25 cellular contexts compared by ENCODE assay signal in genomic region chr14:91032250-91032649, GRCh38. TPM values are rescaled to one million over a fixed set of nuclear protein-coding genes. Genes with fewer than 3 reads are reported as not detected.
DNase-seq lines count a peak whose midpoint lies in the region; TF ChIP-seq lines count a peak whose summit lies in the region.
"Had no signal": no experiment of that assay in that cellular context is flagged by ENCODE, and none has a peak within 500 bp of the region (broad histone marks: within the 10 kb centered on the region; RNA-seq: fewer than 3 reads in every experiment).

No MANE protein-coding gene starts in this region.

- H3K27me3 ChIP-seq in A673 (replicated peaks; ENCODE audit: insufficient read depth, low read depth, low read length, poor library complexity): no peaks in the 10 kb centered on the region
- H3K27me3 ChIP-seq: gastrocnemius medialis, testis had no signal

- no peaks in the 10 kb centered on the region for H3K9me3 Mint-ChIP-seq in dendritic cell treated with granulocyte-macrophage colony-stimulating factor and Interleukin-4, amounts not matched to agents 40 ng/mL and 50 ng/mL, for 4 days
- H3K9me3 Mint-ChIP-seq in osteocyte (ENCODE audit: unreplicated experiment): no peaks in the 10 kb centered on the region
- H3K9me3 Mint-ChIP-seq: activated naive CD4-positive, alpha-beta T cell treated with anti-CD3 and anti-CD28 coated beads for 36 hours; activated T-cell treated with anti-CD3 and anti-CD28 coated beads, Interleukin-2, amount 50 U/mL, for 24 hours; neural crest cell had no signal

- CTCF ChIA-PET in A673 (lab: Charles Lee): no interaction called here

- H3K27me3 Mint-ChIP-seq in dendritic cell treated with granulocyte-macrophage colony-stimulating factor and Interleukin-4, amounts not matched to agents 40 ng/mL and 50 ng/mL, for 4 days: no peaks in the 10 kb centered on the region
- H3K27me3 Mint-ChIP-seq in osteocyte (ENCODE audit: unreplicated experiment): peaks cover 7% of the 10 kb centered on the region
- H3K27me3 Mint-ChIP-seq: activated CD4-positive, alpha-beta T cell treated with anti-CD3 and anti-CD28 coated beads for 36 hours; activated T-cell treated with anti-CD3 and anti-CD28 coated beads, Interleukin-2, amount 50 U/mL, for 24 hours had no signal

- H3K4me3 Mint-ChIP-seq in dendritic cell treated with granulocyte-macrophage colony-stimulating factor and Interleukin-4, amounts not matched to agents 40 ng/mL and 50 ng/mL, for 4 days: no peak overlapping the region
- no peak overlapping the region for H3K4me3 Mint-ChIP-seq in osteocyte (ENCODE audit: unreplicated experiment)
- H3K4me3 Mint-ChIP-seq: activated CD4-positive, alpha-beta T cell treated with anti-CD3 and anti-CD28 coated beads for 36 hours; activated naive CD4-positive, alpha-beta T cell treated with anti-CD3 and anti-CD28 coated beads for 36 hours; activated T-cell treated with anti-CD3 and anti-CD28 coated beads, Interleukin-2, amount 50 U/mL, for 24 hours; neural crest cell had no signal

- peaks cover 33% of the 10 kb centered on the region for H3K4me1 ChIP-seq in A673 (ENCODE audit: insufficient read depth, low read length, poor library complexity, severe bottlenecking)
- H3K4me1 ChIP-seq: testis had no signal

- peak overlapping the region; percentile 50 for H3K27ac Mint-ChIP-seq in dendritic cell treated with granulocyte-macrophage colony-stimulating factor and Interleukin-4, amounts not matched to agents 40 ng/mL and 50 ng/mL, for 4 days
- H3K27ac Mint-ChIP-seq in osteocyte (ENCODE audit: unreplicated experiment): no peak overlapping the region
- H3K27ac Mint-ChIP-seq: activated CD4-positive, alpha-beta T cell treated with anti-CD3 and anti-CD28 coated beads for 36 hours; activated naive CD4-positive, alpha-beta T cell treated with anti-CD3 and anti-CD28 coated beads for 36 hours; activated T-cell treated with anti-CD3 and anti-CD28 coated beads, Interleukin-2, amount 50 U/mL, for 24 hours had no signal

- POLR2A ChIA-PET in A673 (lab: Charles Lee; ENCODE audit: low non-redundant PET): no interaction called here

- no peaks in the 10 kb centered on the region for H3K36me3 Mint-ChIP-seq in dendritic cell treated with granulocyte-macrophage colony-stimulating factor and Interleukin-4, amounts not matched to agents 40 ng/mL and 50 ng/mL, for 4 days (ENCODE audit: low read depth)
- H3K36me3 Mint-ChIP-seq in osteocyte (ENCODE audit: unreplicated experiment): no peaks in the 10 kb centered on the region

- BruUV-seq in A673 (replicated peaks; lab: Mats Ljungman, UMichigan): no TSS peak

- no peaks in the 10 kb centered on the region for H3K36me3 ChIP-seq in A673 (ENCODE audit: insufficient read depth, low read length, poor library complexity, severe bottlenecking)
- H3K36me3 ChIP-seq: gastrocnemius medialis had no signal

- TF ChIP-seq CTCF in A673 (conservative IDR thresholded peaks at IDR 0.05; ENCODE audit: low read depth, low read length) (no peak), osteocyte (IDR thresholded peaks at IDR 0.05) (no peak)

- no peak overlapping the region for H3K4me3 ChIP-seq in A673 (ENCODE audit: low read depth, low read length, poor library complexity, severe bottlenecking)
- H3K4me3 ChIP-seq: gastrocnemius medialis, testis had no signal

- intact Hi-C loops in A673 (cut with micrococcal nuclease; ENCODE audit: unreplicated experiment): no loop called here
- intact Hi-C loops in dendritic cell treated with granulocyte-macrophage colony-stimulating factor and Interleukin-4, amounts not matched to agents 40 ng/mL and 50 ng/mL, for 4 days (cut with micrococcal nuclease): no loop called here

- H3K4me1 Mint-ChIP-seq in dendritic cell treated with granulocyte-macrophage colony-stimulating factor and Interleukin-4, amounts not matched to agents 40 ng/mL and 50 ng/mL, for 4 days (ENCODE audit: low read depth): peaks cover 41% of the 10 kb centered on the region
- no peaks in the 10 kb centered on the region for H3K4me1 Mint-ChIP-seq in osteocyte (ENCODE audit: unreplicated experiment)

- H3K27ac ChIP-seq in A673 (ENCODE audit: low read depth, low read length, poor library complexity, severe bottlenecking): peak overlapping the region; percentile 18
- no peak overlapping the region for H3K27ac ChIP-seq in substantia nigra (ENCODE audit: low read depth, low read length, poor library complexity, severe bottlenecking)
- H3K27ac ChIP-seq: gastrocnemius medialis, testis had no signal

- H3K9me3 ChIP-seq in A673 (ENCODE audit: low read depth, low read length, poor library complexity, severe bottlenecking): no peaks in the 10 kb centered on the region
- H3K9me3 ChIP-seq: gastrocnemius medialis, testis had no signal

- no peak for DNase-seq in A673 (ENCODE audit: low spot score)
- DNase-seq in GF-D8 (lab: John Stamatoyannopoulos, UW): peak; percentile 51
- peak; percentile 12 for DNase-seq in NOMO-1 treated with dmso at 0.1 percent for 144 hours (lab: John Stamatoyannopoulos, UW; ENCODE audit: unreplicated experiment)
- DNase-seq in osteocyte (ENCODE audit: extremely low spot score, unreplicated experiment): no peak
- DNase-seq in activated gamma-delta T cell treated with Interleukin-2 at 50 U/mL for 16 hours: no peak
- no peak for DNase-seq in NCI-H345 (lab: John Stamatoyannopoulos, UW)
- DNase-seq in substantia nigra (lab: John Stamatoyannopoulos, UW): no peak
- DNase-seq: activated CD4-positive, alpha-beta T cell treated with anti-CD3 and anti-CD28 coated beads for 36 hours; activated naive CD4-positive, alpha-beta T cell treated with anti-CD3 and anti-CD28 coated beads for 36 hours; activated T-cell treated with anti-CD3 and anti-CD28 coated beads, Interleukin-2, amount 50 U/mL, for 24 hours; Calu3; DMS79 treated with DMSO at 0.1 percent for 48 hours; effector memory CD4-positive, alpha-beta T cell; gastrocnemius medialis; HCEC 1CT; left cardiac atrium; NCI-H1092 treated with DMSO at 0.1 percent for 48 hours; NCI-H187; NCI-H2171; NCI-H524 treated with DMSO at 0.1 percent for 48 hours; stimulated activated CD4-positive, alpha-beta T cell treated with anti-CD3 and anti-CD28 coated beads, Interleukin-15, amount 100 ng/mL, for 24 hours; stimulated activated naive CD4-positive, alpha-beta T cell treated with Interleukin-2 at 50 U/mL for 16 hours; testis had no signal

RNA-seq across cellular contexts. Expression of gene RPS6KA5, which starts 28.2 kb away (rescaled TPM):
- total RNA-seq in A673 (2021) (7.6 and 7.9 TPM in 2 replicates), osteocyte (2.6 and 3.4 TPM in 2 replicates)

Comparison
In these comparisons a context has a peak if more than half of its experiments do, and no peak if none do; other contexts are left out.
1. DNase-seq: peak in GF-D8 (single experiment) and NOMO-1 treated with dmso at 0.1 percent for 144 hours (single experiment); none in A673 (single experiment), osteocyte (single experiment), activated gamma-delta T cell treated with Interleukin-2 at 50 U/mL for 16 hours (single experiment), NCI-H345 (single experiment) and substantia nigra (0 of 49).